In the genomic region with DNA sequence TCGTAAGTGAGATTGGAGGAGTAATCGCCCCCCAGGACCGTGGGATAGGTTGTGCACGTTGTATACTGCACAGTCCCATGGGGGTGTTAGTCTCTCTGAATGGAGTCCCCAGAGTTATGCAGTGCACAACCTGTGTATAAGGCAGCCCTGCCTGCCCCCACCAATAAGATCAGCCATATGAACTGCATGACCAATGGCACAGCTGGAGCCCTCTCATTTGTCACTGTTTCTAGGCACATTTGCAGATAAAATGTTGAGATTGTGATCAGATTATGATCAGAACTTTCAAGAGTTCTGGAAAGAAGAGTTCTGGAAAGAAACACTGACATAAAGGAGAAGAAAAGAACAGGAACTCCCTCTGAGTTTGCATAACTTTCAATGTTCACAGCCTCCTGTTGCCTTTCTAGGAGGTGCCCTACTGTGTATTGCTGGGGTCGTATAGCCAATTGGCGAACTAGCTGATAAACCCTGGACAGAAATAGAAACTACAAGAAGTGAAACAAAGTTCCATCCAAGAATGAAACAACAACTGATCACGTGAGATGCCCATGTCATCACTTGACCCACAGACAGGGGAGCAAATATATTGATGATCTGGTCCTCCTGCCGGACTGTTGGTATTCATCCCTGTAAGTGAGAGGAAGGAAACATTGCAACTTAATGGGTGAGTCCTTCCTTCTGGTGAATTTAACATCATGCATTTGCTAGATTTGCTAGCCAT, we compare ENCODE assay signal across 1 cellular context.
TF ChIP-seq lines count a peak whose summit lies in the region.

No MANE protein-coding gene starts in this region.

TF ChIP-seq in GM12878, 131 proteins besides CTCF, POLR2A, EP300 and RAD21 (continued from another document and continues in another):
- TF ChIP-seq, protein P1, sequence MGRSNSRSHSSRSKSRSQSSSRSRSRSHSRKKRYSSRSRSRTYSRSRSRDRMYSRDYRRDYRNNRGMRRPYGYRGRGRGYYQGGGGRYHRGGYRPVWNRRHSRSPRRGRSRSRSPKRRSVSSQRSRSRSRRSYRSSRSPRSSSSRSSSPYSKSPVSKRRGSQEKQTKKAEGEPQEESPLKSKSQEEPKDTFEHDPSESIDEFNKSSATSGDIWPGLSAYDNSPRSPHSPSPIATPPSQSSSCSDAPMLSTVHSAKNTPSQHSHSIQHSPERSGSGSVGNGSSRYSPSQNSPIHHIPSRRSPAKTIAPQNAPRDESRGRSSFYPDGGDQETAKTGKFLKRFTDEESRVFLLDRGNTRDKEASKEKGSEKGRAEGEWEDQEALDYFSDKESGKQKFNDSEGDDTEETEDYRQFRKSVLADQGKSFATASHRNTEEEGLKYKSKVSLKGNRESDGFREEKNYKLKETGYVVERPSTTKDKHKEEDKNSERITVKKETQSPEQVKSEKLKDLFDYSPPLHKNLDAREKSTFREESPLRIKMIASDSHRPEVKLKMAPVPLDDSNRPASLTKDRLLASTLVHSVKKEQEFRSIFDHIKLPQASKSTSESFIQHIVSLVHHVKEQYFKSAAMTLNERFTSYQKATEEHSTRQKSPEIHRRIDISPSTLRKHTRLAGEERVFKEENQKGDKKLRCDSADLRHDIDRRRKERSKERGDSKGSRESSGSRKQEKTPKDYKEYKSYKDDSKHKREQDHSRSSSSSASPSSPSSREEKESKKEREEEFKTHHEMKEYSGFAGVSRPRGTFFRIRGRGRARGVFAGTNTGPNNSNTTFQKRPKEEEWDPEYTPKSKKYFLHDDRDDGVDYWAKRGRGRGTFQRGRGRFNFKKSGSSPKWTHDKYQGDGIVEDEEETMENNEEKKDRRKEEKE (IDR thresholded peaks at IDR 0.05): no peak
- TF ChIP-seq MEF2A (IDR thresholded peaks at IDR 0.05; ENCODE audit: insufficient read depth, low read depth, low read length) (peak; percentile 63; the same call in 1 of the 2 replicates), NR2C1 (IDR thresholded peaks at IDR 0.05) (no peak), RBBP5 (conservative IDR thresholded peaks at IDR 0.05) (no peak), TCF7 (IDR thresholded peaks at IDR 0.05; ENCODE audit: borderline replicate concordance) (no peak), ZNF622 (IDR thresholded peaks at IDR 0.05) (no peak), CHD4 (IDR thresholded peaks at IDR 0.05) (no peak), HDAC6 (IDR thresholded peaks at IDR 0.05; ENCODE audit: unreplicated experiment) (no peak), POLR2AphosphoS5 (IDR thresholded peaks at IDR 0.05; ENCODE audit: low read length) (no peak), CBFB (IDR thresholded peaks at IDR 0.05; ENCODE audit: low read depth) (no peak), DPF2 (IDR thresholded peaks at IDR 0.05) (0 out of 2 replicates have a peak, but pooled peaks have one; percentile 27), YY1 (IDR thresholded peaks at IDR 0.05; ENCODE audit: low read depth, low read length) (0 out of 2 replicates have a peak, but pooled peaks have one; percentile 17), GATAD2B (conservative IDR thresholded peaks at IDR 0.05; ENCODE audit: low read depth) (no peak), SUPT20H (IDR thresholded peaks at IDR 0.05; ENCODE audit: borderline replicate concordance, control insufficient read depth, low read depth, low read length) (no peak), PML (IDR thresholded peaks at IDR 0.05; ENCODE audit: low read length) (no peak), CBX3 (IDR thresholded peaks at IDR 0.05; ENCODE audit: borderline replicate concordance, low read depth) (no peak), POLR2AphosphoS2 (IDR thresholded peaks at IDR 0.05; ENCODE audit: low read depth, low read length) (no peak), BCL11A (IDR thresholded peaks at IDR 0.05; ENCODE audit: low read depth, low read length) (no peak), MYB (IDR thresholded peaks at IDR 0.05; ENCODE audit: borderline replicate concordance, low read depth, low read length) (no peak), MXI1 (IDR thresholded peaks at IDR 0.05; ENCODE audit: low read depth, low read length) (no peak), FOXK2 (IDR thresholded peaks at IDR 0.05) (no peak), PAX5 (IDR thresholded peaks at IDR 0.05; ENCODE audit: borderline replicate concordance, low read depth, low read length) (no peak), ZNF24 (IDR thresholded peaks at IDR 0.05) (no peak), TARDBP (IDR thresholded peaks at IDR 0.05; ENCODE audit: borderline replicate concordance) (no peak), KDM1A (IDR thresholded peaks at IDR 0.05; ENCODE audit: borderline replicate concordance) (no peak), SPI1 (IDR thresholded peaks at IDR 0.05; ENCODE audit: borderline replicate concordance, insufficient read depth, low read depth, low read length) (no peak), CREB1 (IDR thresholded peaks at IDR 0.05; ENCODE audit: low read depth) (peak; percentile 96)
- TF ChIP-seq, protein P2, sequence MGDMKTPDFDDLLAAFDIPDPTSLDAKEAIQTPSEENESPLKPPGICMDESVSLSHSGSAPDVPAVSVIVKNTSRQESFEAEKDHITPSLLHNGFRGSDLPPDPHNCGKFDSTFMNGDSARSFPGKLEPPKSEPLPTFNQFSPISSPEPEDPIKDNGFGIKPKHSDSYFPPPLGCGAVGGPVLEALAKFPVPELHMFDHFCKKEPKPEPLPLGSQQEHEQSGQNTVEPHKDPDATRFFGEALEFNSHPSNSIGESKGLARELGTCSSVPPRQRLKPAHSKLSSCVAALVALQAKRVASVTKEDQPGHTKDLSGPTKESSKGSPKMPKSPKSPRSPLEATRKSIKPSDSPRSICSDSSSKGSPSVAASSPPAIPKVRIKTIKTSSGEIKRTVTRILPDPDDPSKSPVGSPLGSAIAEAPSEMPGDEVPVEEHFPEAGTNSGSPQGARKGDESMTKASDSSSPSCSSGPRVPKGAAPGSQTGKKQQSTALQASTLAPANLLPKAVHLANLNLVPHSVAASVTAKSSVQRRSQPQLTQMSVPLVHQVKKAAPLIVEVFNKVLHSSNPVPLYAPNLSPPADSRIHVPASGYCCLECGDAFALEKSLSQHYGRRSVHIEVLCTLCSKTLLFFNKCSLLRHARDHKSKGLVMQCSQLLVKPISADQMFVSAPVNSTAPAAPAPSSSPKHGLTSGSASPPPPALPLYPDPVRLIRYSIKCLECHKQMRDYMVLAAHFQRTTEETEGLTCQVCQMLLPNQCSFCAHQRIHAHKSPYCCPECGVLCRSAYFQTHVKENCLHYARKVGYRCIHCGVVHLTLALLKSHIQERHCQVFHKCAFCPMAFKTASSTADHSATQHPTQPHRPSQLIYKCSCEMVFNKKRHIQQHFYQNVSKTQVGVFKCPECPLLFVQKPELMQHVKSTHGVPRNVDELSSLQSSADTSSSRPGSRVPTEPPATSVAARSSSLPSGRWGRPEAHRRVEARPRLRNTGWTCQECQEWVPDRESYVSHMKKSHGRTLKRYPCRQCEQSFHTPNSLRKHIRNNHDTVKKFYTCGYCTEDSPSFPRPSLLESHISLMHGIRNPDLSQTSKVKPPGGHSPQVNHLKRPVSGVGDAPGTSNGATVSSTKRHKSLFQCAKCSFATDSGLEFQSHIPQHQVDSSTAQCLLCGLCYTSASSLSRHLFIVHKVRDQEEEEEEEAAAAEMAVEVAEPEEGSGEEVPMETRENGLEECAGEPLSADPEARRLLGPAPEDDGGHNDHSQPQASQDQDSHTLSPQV (IDR thresholded peaks at IDR 0.05): no peak
- TF ChIP-seq, protein P3, sequence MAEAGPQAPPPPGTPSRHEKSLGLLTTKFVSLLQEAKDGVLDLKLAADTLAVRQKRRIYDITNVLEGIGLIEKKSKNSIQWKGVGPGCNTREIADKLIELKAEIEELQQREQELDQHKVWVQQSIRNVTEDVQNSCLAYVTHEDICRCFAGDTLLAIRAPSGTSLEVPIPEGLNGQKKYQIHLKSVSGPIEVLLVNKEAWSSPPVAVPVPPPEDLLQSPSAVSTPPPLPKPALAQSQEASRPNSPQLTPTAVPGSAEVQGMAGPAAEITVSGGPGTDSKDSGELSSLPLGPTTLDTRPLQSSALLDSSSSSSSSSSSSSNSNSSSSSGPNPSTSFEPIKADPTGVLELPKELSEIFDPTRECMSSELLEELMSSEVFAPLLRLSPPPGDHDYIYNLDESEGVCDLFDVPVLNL (IDR thresholded peaks at IDR 0.05; ENCODE audit: low read depth, low read length): no peak
- TF ChIP-seq, protein P4, sequence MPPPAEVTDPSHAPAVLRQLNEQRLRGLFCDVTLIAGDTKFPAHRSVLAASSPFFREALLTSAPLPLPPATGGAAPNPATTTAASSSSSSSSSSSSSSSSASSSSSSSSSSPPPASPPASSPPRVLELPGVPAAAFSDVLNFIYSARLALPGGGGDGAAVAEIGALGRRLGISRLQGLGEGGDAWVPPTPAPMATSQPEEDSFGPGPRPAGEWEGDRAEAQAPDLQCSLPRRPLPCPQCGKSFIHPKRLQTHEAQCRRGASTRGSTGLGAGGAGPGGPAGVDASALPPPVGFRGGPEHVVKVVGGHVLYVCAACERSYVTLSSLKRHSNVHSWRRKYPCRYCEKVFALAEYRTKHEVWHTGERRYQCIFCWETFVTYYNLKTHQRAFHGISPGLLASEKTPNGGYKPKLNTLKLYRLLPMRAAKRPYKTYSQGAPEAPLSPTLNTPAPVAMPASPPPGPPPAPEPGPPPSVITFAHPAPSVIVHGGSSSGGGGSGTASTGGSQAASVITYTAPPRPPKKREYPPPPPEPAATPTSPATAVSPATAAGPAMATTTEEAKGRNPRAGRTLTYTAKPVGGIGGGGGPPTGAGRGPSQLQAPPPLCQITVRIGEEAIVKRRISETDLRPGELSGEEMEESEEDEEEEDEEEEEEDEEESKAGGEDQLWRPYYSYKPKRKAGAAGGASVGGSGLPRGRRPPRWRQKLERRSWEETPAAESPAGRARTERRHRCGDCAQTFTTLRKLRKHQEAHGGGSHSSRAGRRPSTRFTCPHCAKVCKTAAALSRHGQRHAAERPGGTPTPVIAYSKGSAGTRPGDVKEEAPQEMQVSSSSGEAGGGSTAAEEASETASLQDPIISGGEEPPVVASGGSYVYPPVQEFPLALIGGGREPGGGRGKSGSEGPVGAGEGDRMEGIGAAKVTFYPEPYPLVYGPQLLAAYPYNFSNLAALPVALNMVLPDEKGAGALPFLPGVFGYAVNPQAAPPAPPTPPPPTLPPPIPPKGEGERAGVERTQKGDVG (CRISPR knock-in tag; IDR thresholded peaks at IDR 0.05): no peak
- TF ChIP-seq, protein P5, sequence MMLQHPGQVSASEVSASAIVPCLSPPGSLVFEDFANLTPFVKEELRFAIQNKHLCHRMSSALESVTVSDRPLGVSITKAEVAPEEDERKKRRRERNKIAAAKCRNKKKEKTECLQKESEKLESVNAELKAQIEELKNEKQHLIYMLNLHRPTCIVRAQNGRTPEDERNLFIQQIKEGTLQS (IDR thresholded peaks at IDR 0.05; ENCODE audit: borderline replicate concordance, extremely low read depth, low read depth, low read length): no peak
- TF ChIP-seq, protein P6, sequence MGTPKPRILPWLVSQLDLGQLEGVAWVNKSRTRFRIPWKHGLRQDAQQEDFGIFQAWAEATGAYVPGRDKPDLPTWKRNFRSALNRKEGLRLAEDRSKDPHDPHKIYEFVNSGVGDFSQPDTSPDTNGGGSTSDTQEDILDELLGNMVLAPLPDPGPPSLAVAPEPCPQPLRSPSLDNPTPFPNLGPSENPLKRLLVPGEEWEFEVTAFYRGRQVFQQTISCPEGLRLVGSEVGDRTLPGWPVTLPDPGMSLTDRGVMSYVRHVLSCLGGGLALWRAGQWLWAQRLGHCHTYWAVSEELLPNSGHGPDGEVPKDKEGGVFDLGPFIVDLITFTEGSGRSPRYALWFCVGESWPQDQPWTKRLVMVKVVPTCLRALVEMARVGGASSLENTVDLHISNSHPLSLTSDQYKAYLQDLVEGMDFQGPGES (IDR thresholded peaks at IDR 0.05): peak; percentile 39; the same call in 1 of the 2 replicates
- TF ChIP-seq, protein P7, sequence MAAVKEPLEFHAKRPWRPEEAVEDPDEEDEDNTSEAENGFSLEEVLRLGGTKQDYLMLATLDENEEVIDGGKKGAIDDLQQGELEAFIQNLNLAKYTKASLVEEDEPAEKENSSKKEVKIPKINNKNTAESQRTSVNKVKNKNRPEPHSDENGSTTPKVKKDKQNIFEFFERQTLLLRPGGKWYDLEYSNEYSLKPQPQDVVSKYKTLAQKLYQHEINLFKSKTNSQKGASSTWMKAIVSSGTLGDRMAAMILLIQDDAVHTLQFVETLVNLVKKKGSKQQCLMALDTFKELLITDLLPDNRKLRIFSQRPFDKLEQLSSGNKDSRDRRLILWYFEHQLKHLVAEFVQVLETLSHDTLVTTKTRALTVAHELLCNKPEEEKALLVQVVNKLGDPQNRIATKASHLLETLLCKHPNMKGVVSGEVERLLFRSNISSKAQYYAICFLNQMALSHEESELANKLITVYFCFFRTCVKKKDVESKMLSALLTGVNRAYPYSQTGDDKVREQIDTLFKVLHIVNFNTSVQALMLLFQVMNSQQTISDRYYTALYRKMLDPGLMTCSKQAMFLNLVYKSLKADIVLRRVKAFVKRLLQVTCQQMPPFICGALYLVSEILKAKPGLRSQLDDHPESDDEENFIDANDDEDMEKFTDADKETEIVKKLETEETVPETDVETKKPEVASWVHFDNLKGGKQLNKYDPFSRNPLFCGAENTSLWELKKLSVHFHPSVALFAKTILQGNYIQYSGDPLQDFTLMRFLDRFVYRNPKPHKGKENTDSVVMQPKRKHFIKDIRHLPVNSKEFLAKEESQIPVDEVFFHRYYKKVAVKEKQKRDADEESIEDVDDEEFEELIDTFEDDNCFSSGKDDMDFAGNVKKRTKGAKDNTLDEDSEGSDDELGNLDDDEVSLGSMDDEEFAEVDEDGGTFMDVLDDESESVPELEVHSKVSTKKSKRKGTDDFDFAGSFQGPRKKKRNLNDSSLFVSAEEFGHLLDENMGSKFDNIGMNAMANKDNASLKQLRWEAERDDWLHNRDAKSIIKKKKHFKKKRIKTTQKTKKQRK (IDR thresholded peaks at IDR 0.05; ENCODE audit: low read depth, low read length): no peak
- TF ChIP-seq, protein P8, sequence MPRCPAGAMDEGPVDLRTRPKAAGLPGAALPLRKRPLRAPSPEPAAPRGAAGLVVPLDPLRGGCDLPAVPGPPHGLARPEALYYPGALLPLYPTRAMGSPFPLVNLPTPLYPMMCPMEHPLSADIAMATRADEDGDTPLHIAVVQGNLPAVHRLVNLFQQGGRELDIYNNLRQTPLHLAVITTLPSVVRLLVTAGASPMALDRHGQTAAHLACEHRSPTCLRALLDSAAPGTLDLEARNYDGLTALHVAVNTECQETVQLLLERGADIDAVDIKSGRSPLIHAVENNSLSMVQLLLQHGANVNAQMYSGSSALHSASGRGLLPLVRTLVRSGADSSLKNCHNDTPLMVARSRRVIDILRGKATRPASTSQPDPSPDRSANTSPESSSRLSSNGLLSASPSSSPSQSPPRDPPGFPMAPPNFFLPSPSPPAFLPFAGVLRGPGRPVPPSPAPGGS (IDR thresholded peaks at IDR 0.05; ENCODE audit: borderline replicate concordance, insufficient read depth, low read depth, low read length, poor library complexity, severe bottlenecking): no peak
- TF ChIP-seq, protein P9, sequence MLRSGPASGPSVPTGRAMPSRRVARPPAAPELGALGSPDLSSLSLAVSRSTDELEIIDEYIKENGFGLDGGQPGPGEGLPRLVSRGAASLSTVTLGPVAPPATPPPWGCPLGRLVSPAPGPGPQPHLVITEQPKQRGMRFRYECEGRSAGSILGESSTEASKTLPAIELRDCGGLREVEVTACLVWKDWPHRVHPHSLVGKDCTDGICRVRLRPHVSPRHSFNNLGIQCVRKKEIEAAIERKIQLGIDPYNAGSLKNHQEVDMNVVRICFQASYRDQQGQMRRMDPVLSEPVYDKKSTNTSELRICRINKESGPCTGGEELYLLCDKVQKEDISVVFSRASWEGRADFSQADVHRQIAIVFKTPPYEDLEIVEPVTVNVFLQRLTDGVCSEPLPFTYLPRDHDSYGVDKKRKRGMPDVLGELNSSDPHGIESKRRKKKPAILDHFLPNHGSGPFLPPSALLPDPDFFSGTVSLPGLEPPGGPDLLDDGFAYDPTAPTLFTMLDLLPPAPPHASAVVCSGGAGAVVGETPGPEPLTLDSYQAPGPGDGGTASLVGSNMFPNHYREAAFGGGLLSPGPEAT (IDR thresholded peaks at IDR 0.05; ENCODE audit: low read depth): no peak
